14 cellular contexts compared by ENCODE assay signal in the genomic region with DNA sequence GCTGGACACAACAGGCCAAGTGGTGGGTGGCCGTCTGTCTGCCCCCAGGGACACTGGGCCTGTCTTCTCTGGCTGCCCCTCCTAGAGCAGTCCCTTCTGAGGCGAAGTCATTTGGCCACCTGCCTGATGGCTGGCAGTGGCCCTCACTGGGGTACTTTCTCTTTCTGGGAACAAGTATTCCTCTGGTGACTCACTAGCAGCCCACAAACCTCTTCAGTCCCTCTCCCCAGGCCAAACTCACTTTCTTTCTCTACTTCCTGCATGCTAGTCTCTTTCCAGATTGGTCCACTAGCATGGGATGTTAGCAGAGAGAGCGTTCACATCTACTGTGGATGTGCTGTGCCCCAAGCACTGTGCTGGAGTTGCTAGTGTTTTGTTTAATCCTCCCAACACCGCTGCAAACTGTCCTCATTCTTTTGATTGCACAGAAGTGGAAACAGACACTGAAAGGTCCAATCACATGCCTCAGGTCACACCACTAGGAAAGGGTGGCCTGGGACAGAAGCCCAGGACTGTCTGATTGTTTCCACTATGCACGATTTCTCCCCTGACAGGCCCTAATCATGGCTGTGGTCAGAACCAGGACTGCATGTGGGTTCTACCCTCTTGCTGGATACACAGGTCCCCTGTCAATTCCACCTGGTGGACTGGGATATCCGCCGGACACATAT. TPM values are rescaled to one million over a fixed set of nuclear protein-coding genes. Genes with fewer than 3 reads are reported as not detected.
DNase-seq lines count a peak whose midpoint lies in the region; ATAC-seq and TF ChIP-seq lines count a peak whose summit lies in the region.
"Had no signal": no experiment of that assay in that cellular context is flagged by ENCODE, and none has a peak within 500 bp of the region (broad histone marks: within the 10 kb centered on the region; RNA-seq: fewer than 3 reads in every experiment).

No MANE protein-coding gene starts in this region.

- peaks cover 2% of the 10 kb centered on the region for H3K9me3 Mint-ChIP-seq in neural progenitor cell

- H3F3A ChIP-seq in neural progenitor cell (ENCODE audit: low read depth) = peaks cover 19% of the 10 kb centered on the region

- H3K79me2 ChIP-seq in neural progenitor cell (ENCODE audit: low read depth) (no peaks in the 10 kb centered on the region), mesendoderm (ENCODE audit: control insufficient read depth, insufficient read depth, low read length) (no peaks in the 10 kb centered on the region)

- H3K4me2 ChIP-seq in neural progenitor cell (no peak overlapping the region), mesendoderm (ENCODE audit: low read length) (no peak overlapping the region)
- H3K4me2 ChIP-seq: BLaER1 had no signal

- H3K27ac ChIP-seq in neural progenitor cell (no peak overlapping the region), mesendoderm (ENCODE audit: low read depth, low read length) (no peak overlapping the region)
- H3K27ac ChIP-seq: BLaER1, pancreas had no signal

- H2AK5ac ChIP-seq in mesendoderm (ENCODE audit: low read length) = no peak overlapping the region

- H3K18ac ChIP-seq in mesendoderm (ENCODE audit: low read length) = no peak overlapping the region

- H3K27me3 ChIP-seq in neural progenitor cell = peaks cover 46% of the 10 kb centered on the region
- H3K27me3 ChIP-seq in mesendoderm (ENCODE audit: insufficient read depth, low read length, poor library complexity) = no peaks in the 10 kb centered on the region
- H3K27me3 ChIP-seq: pancreas had no signal

- H3K27me3 Mint-ChIP-seq in neural progenitor cell (ENCODE audit: insufficient read depth, low read depth) = peaks cover 17% of the 10 kb centered on the region

- H4K5ac ChIP-seq in mesendoderm (ENCODE audit: low read length) = no peak overlapping the region

- peaks cover 35% of the 10 kb centered on the region for H3K4me1 Mint-ChIP-seq in neural progenitor cell

- peaks cover 5% of the 10 kb centered on the region for H4K20me1 ChIP-seq in neural progenitor cell (ENCODE audit: low read depth)
- H4K20me1 ChIP-seq: BLaER1 had no signal

- no peak overlapping the region for H3K4ac ChIP-seq in mesendoderm (ENCODE audit: low read depth, low read length)

- no peak overlapping the region for H3K4me3 ChIP-seq in fibroblast of pulmonary artery (replicated peaks; ENCODE audit: low read depth, low read length)
- H3K4me3 ChIP-seq in neural progenitor cell = no peak overlapping the region
- H3K4me3 ChIP-seq in mesendoderm (ENCODE audit: low read length) = no peak overlapping the region
- H3K4me3 ChIP-seq: BLaER1, pancreas had no signal

- no peak overlapping the region for H4K8ac ChIP-seq in mesendoderm (ENCODE audit: low read depth, low read length)

- H3K23ac ChIP-seq in mesendoderm (ENCODE audit: low read length) = no peak overlapping the region

- H3K79me1 ChIP-seq in mesendoderm (ENCODE audit: low read length) = no peaks in the 10 kb centered on the region

- DNase-seq in Daoy (ENCODE audit: low read depth) (peak; percentile 84), RPMI7951 (ENCODE audit: low read depth) (peak; percentile 92), fibroblast of pulmonary artery (ENCODE audit: low read depth) (peak; percentile 45), neural progenitor cell (ENCODE audit: low spot score) (no peak), mesendoderm (no peak)
- no peak for DNase-seq in activated naive CD4-positive, alpha-beta T cell treated with Interleukin-2 at 50 U/mL for 16 hours
- DNase-seq: activated CD8-positive, alpha-beta memory T cell treated with anti-CD3 and anti-CD28 coated beads, Interleukin-2, amount 50 U/mL, for 48 hours; cerebellar nuclear complex; KBM-7; NCI-H69; pancreas had no signal

- H2BK5ac ChIP-seq in mesendoderm (ENCODE audit: low read length) = no peak overlapping the region

- peak overlapping the region; percentile 1 for H3K27ac Mint-ChIP-seq in neural progenitor cell

- H3K9me3 ChIP-seq in neural progenitor cell (ENCODE audit: low read depth) = no peaks in the 10 kb centered on the region
- H3K9me3 ChIP-seq: pancreas had no signal

- no peak overlapping the region for H3K9ac ChIP-seq in neural progenitor cell
- no peak overlapping the region for H3K9ac ChIP-seq in mesendoderm (ENCODE audit: low read length)
- H3K9ac ChIP-seq: BLaER1 had no signal

- no peak for TF ChIP-seq CTCF in fibroblast of pulmonary artery (IDR thresholded peaks at IDR 0.05; ENCODE audit: low read length, missing control alignments)
- no peak for TF ChIP-seq CTCF in neural progenitor cell (IDR thresholded peaks at IDR 0.05)

- H2BK120ac ChIP-seq in mesendoderm (ENCODE audit: low read depth, low read length) = no peak overlapping the region

- H3K36me3 ChIP-seq in neural progenitor cell = no peaks in the 10 kb centered on the region
- H3K36me3 ChIP-seq in mesendoderm (ENCODE audit: control insufficient read depth, insufficient read depth, low read length) = no peaks in the 10 kb centered on the region
- H3K36me3 ChIP-seq: BLaER1, pancreas had no signal

- no peak overlapping the region for H3K56ac ChIP-seq in mesendoderm (ENCODE audit: low read length)

- no peaks in the 10 kb centered on the region for H3K36me3 Mint-ChIP-seq in neural progenitor cell

- H3K4me1 ChIP-seq in neural progenitor cell (peaks cover 26% of the 10 kb centered on the region), mesendoderm (ENCODE audit: control insufficient read depth, low read depth, low read length) (peaks cover 25% of the 10 kb centered on the region)

- WGBS in mesendoderm (ENCODE audit: extremely low coverage, insufficient coverage, low lambda C conversion rate) = no CpG with 5 or more reads among the region's 7 CpGs

- H2BK15ac ChIP-seq in mesendoderm (replicated peaks; ENCODE audit: low read depth) = no peak overlapping the region

- H3K4me3 Mint-ChIP-seq in neural progenitor cell = no peak overlapping the region

- ATAC-seq in HG03432 (IDR thresholded peaks at IDR 0.05; ENCODE audit: unreplicated experiment) (no peak), GM18873 (IDR thresholded peaks at IDR 0.05; ENCODE audit: low FRiP score, unreplicated experiment) (no peak)
- ATAC-seq: pancreas had no signal

- no peak overlapping the region for H2AFZ ChIP-seq in neural progenitor cell (replicated peaks)

RNA-seq across cellular contexts. Expression of a gene that starts 5.2 kb away (rescaled TPM):
- total RNA-seq in Daoy (2014; rRNA removed; shearing (Covaris generic)) = 0.23 and 5.9 TPM in 2 replicates
- total RNA-seq in RPMI7951 (2014; rRNA removed; shearing (Covaris generic)) = 1.2 and 2.3 TPM in 2 replicates
- 0.39 and 1.1 TPM in 2 replicates for total RNA-seq in neural progenitor cell (ENCODE audit: low replicate concordance)
- polyA plus RNA-seq in mesendoderm (2013, experiment 1 of 2) = 4.0 TPM
- polyA plus RNA-seq in mesendoderm (2013, experiment 2 of 2) = 3.9 TPM

Comparison
In these comparisons a context has a peak if more than half of its experiments do, and no peak if none do; other contexts are left out.
1. DNase-seq: peak in Daoy (single experiment), RPMI7951 (single experiment) and fibroblast of pulmonary artery (single experiment); none in neural progenitor cell (single experiment), mesendoderm (single experiment) and activated naive CD4-positive, alpha-beta T cell treated with Interleukin-2 at 50 U/mL for 16 hours (single experiment).